In the genomic region with DNA sequence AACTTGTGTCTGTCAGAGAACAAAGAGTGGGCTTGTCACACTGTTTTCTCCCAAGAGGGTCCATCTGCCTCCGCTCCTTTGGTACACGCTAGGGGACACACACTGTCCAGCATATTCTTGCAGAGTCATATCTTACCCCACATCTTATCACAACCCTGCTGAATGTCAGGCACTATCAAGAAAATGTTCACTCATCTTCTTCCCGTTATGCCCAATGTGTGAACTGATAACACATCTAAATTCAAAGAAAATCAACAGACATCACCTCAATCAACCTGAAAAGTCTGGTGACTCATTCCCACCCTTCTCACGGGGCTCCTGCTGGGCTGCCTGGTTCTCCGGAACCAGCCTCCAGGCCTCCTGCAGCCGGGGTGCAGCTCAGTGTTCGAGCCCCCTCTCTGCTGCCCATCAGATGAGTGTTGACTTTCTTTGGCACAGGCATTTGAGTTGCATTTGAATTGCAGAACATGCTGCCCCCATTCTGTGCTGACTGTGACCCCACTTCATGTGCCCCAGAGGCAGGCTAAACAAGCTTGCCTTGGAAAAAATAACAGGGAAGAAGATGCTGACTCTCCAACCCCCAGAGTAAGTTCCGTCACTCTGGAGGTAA, we compare ENCODE assay signal across 11 cellular contexts. TPM values are rescaled to one million over a fixed set of nuclear protein-coding genes. Genes with fewer than 3 reads are reported as not detected.
DNase-seq lines count a peak whose midpoint lies in the region; ATAC-seq and TF ChIP-seq lines count a peak whose summit lies in the region.
"Had no signal": no experiment of that assay in that cellular context is flagged by ENCODE, and none has a peak within 500 bp of the region (broad histone marks: within the 10 kb centered on the region; RNA-seq: fewer than 3 reads in every experiment).

No MANE protein-coding gene starts in this region.

- peaks cover 80% of the 10 kb centered on the region for H3K27me3 ChIP-seq in foreskin keratinocyte

- DNase-seq in T-helper 2 cell (peak in 4 of 5 experiments; percentile 39 to 94 (median 62)), foreskin keratinocyte (no peak), omental fat pad (ENCODE audit: low spot score) (no peak), SW 1271 (lab: John Stamatoyannopoulos, UW) (no peak)
- peak; percentile 85 for DNase-seq in activated CD8-positive, alpha-beta memory T cell treated with anti-CD3 and anti-CD28 coated beads, Interleukin-2, amount 50 U/mL, for 48 hours
- peak in 1 of 2 donors; percentile 34 for DNase-seq in central memory CD8-positive, alpha-beta T cell (ENCODE audit: low spot score in 2 of 2)
- peak; percentile 46 to 63 (median 58) for DNase-seq in stimulated activated CD4-positive, alpha-beta T cell treated with anti-CD3 and anti-CD28 coated beads, TNF-alpha, amount 100 ng/mL, for 48 hours (ENCODE audit: low read depth in 3 of 3)
- DNase-seq: BE2C, NCI-H510A, SIG-M5 had no signal

- peak overlapping the region; percentile 98 for H3K27ac Mint-ChIP-seq in central memory CD8-positive, alpha-beta T cell (ENCODE audit: low read depth)

- H3K36me3 Mint-ChIP-seq in central memory CD8-positive, alpha-beta T cell (ENCODE audit: insufficient read depth): peaks cover 46% of the 10 kb centered on the region

- no peaks in the 10 kb centered on the region for H3K27me3 Mint-ChIP-seq in central memory CD8-positive, alpha-beta T cell

- TF ChIP-seq CTCF in foreskin keratinocyte (conservative IDR thresholded peaks at IDR 0.05): no peak
- TF ChIP-seq CTCF in omental fat pad (IDR thresholded peaks at IDR 0.05): no peak

- peaks cover 92% of the 10 kb centered on the region for H3K4me1 Mint-ChIP-seq in central memory CD8-positive, alpha-beta T cell

- no peak overlapping the region for H3K27ac ChIP-seq in foreskin keratinocyte

- no peaks in the 10 kb centered on the region for H3K4me1 ChIP-seq in foreskin keratinocyte

- no peak overlapping the region for H3K4me3 Mint-ChIP-seq in central memory CD8-positive, alpha-beta T cell

- ATAC-seq in central memory CD8-positive, alpha-beta T cell (replicated peaks; ENCODE audit: extremely low read depth, poor library complexity, severe bottlenecking): peak; percentile 49
- ATAC-seq in HG03432 (IDR thresholded peaks at IDR 0.05; ENCODE audit: unreplicated experiment) (no peak), foreskin keratinocyte (no peak), omental fat pad (ENCODE audit: low FRiP score) (no peak)

- H3K9me3 Mint-ChIP-seq in central memory CD8-positive, alpha-beta T cell: no peaks in the 10 kb centered on the region

RNA-seq across cellular contexts. Expression of a gene that starts 19.4 kb away (rescaled TPM):
- total RNA-seq in foreskin keratinocyte (not detected in 2 replicates), omental fat pad (1 to 10 TPM; 1.0 to 9.5 (median 3.7) TPM)
- not detected in 2 replicates for polyA plus RNA-seq in foreskin keratinocyte

RNA-seq across cellular contexts. Expression of a gene that starts 26.7 kb away (rescaled TPM):
- total RNA-seq in foreskin keratinocyte: not detected in 2 replicates
- polyA plus RNA-seq in foreskin keratinocyte: not detected in 2 replicates
- not detected for total RNA-seq in omental fat pad

RNA-seq across cellular contexts. Expression of a gene that starts 40.0 kb away (rescaled TPM):
- total RNA-seq in foreskin keratinocyte: not detected in 2 replicates
- not detected in 2 replicates for polyA plus RNA-seq in foreskin keratinocyte
- total RNA-seq in omental fat pad: not detected

Comparison
In these comparisons a context has a peak if more than half of its experiments do, and no peak if none do; other contexts are left out.
1. DNase-seq: peak in T-helper 2 cell (4 of 5), activated CD8-positive, alpha-beta memory T cell treated with anti-CD3 and anti-CD28 coated beads, Interleukin-2, amount 50 U/mL, for 48 hours (single experiment) and stimulated activated CD4-positive, alpha-beta T cell treated with anti-CD3 and anti-CD28 coated beads, TNF-alpha, amount 100 ng/mL, for 48 hours (3 of 3); none in foreskin keratinocyte (0 of 2), omental fat pad (single experiment) and SW 1271 (0 of 2).